Comparison of ENCODE assay signal across 2 cellular contexts in the genomic region with DNA sequence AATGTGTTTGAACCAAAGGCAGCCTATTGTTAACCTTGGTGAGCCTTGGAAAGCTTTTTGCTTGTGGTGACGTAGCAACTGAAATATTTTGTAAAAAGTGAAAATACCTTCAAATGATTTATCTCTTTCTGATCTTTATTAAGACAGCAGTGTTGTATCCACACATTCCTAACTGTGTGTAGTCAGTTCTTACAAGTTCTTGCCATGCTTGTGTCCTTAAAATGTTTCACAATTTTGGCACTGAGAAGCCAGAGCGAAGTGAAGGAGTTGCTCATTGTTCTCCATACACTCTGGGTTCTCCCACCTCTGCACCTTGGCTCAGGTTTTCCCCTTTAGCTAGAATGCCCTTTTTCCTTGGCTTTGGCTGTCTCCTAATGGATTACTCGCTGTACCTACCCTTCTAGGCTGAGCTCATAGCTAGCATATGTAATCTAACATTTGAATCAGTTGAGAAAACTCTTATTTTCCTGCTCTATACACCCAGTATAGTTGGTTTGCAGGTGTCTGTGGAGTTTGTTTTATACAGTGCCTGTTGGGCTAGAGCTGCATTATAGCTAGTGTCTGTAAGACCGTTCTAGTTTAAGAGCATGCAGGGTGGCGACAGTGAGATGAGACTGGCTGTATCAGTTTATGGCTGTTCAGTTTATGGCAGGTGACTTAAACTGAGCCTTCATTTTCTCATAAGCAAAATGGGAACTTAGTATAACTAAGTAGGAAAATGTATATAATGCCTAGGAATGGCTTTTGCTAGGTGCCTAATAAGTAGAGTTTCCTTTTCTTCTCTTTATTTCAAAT.
TF ChIP-seq lines count a peak whose summit lies in the region.

No MANE protein-coding gene starts in this region.

TF ChIP-seq in IMR-90, 13 proteins besides CTCF, POLR2A, EP300 and RAD21:
- no peak for TF ChIP-seq ELK1 (IDR thresholded peaks at IDR 0.05; ENCODE audit: borderline replicate concordance, low read depth, low read length)
- TF ChIP-seq SMC3 (IDR thresholded peaks at IDR 0.05; ENCODE audit: low read depth, low read length): no peak
- no peak; the same call in 1 of the 2 replicates for TF ChIP-seq CEBPB (IDR thresholded peaks at IDR 0.05; ENCODE audit: low read depth, low read length)
- no peak for TF ChIP-seq MAZ (IDR thresholded peaks at IDR 0.05; ENCODE audit: borderline replicate concordance, low read depth, low read length)
- TF ChIP-seq MAFK (IDR thresholded peaks at IDR 0.05; ENCODE audit: low read depth, low read length): no peak
- no peak for TF ChIP-seq RCOR1 (IDR thresholded peaks at IDR 0.05; ENCODE audit: insufficient replicate concordance, low read length)
- TF ChIP-seq, protein P1, sequence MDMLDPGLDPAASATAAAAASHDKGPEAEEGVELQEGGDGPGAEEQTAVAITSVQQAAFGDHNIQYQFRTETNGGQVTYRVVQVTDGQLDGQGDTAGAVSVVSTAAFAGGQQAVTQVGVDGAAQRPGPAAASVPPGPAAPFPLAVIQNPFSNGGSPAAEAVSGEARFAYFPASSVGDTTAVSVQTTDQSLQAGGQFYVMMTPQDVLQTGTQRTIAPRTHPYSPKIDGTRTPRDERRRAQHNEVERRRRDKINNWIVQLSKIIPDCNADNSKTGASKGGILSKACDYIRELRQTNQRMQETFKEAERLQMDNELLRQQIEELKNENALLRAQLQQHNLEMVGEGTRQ (IDR thresholded peaks at IDR 0.05; ENCODE audit: low read depth, low read length): no peak
- no peak for TF ChIP-seq CHD1 (IDR thresholded peaks at IDR 0.05; ENCODE audit: low read depth, low read length)
- no peak for TF ChIP-seq BHLHE40 (IDR thresholded peaks at IDR 0.05; ENCODE audit: low read depth, low read length)
- TF ChIP-seq NFE2L2 (IDR thresholded peaks at IDR 0.05; ENCODE audit: low read depth, low read length): no peak
- no peak for TF ChIP-seq FOS (IDR thresholded peaks at IDR 0.05; ENCODE audit: low read depth, low read length)
- TF ChIP-seq MXI1 (IDR thresholded peaks at IDR 0.05; ENCODE audit: borderline replicate concordance, low read depth, low read length): no peak
- no peak for TF ChIP-seq RFX5 (IDR thresholded peaks at IDR 0.05; ENCODE audit: low read depth, low read length)

TF ChIP-seq in SK-N-SH treated with all-trans-retinoic acid at 6 μM for 48 hours, 23 proteins besides CTCF, POLR2A, EP300 and RAD21:
- TF ChIP-seq, protein P2, sequence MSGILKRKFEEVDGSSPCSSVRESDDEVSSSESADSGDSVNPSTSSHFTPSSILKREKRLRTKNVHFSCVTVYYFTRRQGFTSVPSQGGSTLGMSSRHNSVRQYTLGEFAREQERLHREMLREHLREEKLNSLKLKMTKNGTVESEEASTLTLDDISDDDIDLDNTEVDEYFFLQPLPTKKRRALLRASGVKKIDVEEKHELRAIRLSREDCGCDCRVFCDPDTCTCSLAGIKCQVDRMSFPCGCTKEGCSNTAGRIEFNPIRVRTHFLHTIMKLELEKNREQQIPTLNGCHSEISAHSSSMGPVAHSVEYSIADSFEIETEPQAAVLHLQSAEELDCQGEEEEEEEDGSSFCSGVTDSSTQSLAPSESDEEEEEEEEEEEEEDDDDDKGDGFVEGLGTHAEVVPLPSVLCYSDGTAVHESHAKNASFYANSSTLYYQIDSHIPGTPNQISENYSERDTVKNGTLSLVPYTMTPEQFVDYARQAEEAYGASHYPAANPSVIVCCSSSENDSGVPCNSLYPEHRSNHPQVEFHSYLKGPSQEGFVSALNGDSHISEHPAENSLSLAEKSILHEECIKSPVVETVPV (CRISPR knock-in tag; IDR thresholded peaks at IDR 0.05): no peak
- TF ChIP-seq CSDC2 (CRISPR knock-in tag; IDR thresholded peaks at IDR 0.05) (no peak), ZNF8 (CRISPR knock-in tag; IDR thresholded peaks at IDR 0.05) (no peak)
- TF ChIP-seq, protein P3, sequence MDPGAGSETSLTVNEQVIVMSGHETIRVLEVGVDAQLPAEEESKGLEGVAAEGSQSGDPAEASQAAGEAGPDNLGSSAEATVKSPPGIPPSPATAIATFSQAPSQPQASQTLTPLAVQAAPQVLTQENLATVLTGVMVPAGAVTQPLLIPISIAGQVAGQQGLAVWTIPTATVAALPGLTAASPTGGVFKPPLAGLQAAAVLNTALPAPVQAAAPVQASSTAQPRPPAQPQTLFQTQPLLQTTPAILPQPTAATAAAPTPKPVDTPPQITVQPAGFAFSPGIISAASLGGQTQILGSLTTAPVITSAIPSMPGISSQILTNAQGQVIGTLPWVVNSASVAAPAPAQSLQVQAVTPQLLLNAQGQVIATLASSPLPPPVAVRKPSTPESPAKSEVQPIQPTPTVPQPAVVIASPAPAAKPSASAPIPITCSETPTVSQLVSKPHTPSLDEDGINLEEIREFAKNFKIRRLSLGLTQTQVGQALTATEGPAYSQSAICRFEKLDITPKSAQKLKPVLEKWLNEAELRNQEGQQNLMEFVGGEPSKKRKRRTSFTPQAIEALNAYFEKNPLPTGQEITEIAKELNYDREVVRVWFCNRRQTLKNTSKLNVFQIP (CRISPR knock-in tag; IDR thresholded peaks at IDR 0.05; ENCODE audit: borderline replicate concordance, low read depth): no peak
